ENCODE assay signal across 8 cellular contexts in genomic region chr1:28553229-28553930, GRCh38. TPM values are rescaled to one million over a fixed set of nuclear protein-coding genes. Genes with fewer than 3 reads are reported as not detected.
DNase-seq lines count a peak whose midpoint lies in the region; ATAC-seq, FAIRE-seq and TF ChIP-seq lines count a peak whose summit lies in the region.

No MANE protein-coding gene starts in this region.

- no peaks in the 10 kb centered on the region for H3K27me3 Mint-ChIP-seq in glutamatergic neuron (ENCODE audit: unreplicated experiment)

- peak; percentile 66 to 70 for ATAC-seq in A549
- ATAC-seq in HG02642 (IDR thresholded peaks at IDR 0.05; ENCODE audit: poor library complexity, unreplicated experiment) = peak; percentile 24
- ATAC-seq in GM19463 (IDR thresholded peaks at IDR 0.05; ENCODE audit: unreplicated experiment) = no peak

- H3K36me3 ChIP-seq in neuronal stem cell (replicated peaks in 1 of 2; ENCODE audit: control insufficient read depth in 2 of 2, insufficient read depth in 2 of 2, low read length in 2 of 2) = peaks cover 0 to 36% of the 10 kb centered on the region in 2 donors

- no peak overlapping the region for H3K4ac ChIP-seq in neuronal stem cell (ENCODE audit: low read length)

- H3K4me1 ChIP-seq in A549 = 0 out of 3 replicates have a peak, but pooled peaks cover 6% of the 10 kb centered on the region
- H3K4me1 ChIP-seq in neuronal stem cell (ENCODE audit: control insufficient read depth in 2 of 2, insufficient read depth in 1 of 2, low read depth in 1 of 2, low read length in 2 of 2) = peaks cover 0 to 3% of the 10 kb centered on the region in 2 donors

- H4K91ac ChIP-seq in neuronal stem cell (ENCODE audit: low read depth, low read length, poor library complexity) = no peak overlapping the region

- H3K9ac ChIP-seq in neuronal stem cell (ENCODE audit: low read depth, low read length, poor library complexity) = peak overlapping the region; percentile 71

- peak overlapping the region; percentile 76 for H2AK5ac ChIP-seq in neuronal stem cell (ENCODE audit: low read depth, low read length)

- peak in 1 of 2 experiments; percentile 38 for DNase-seq in A549 (ENCODE audit: low read depth in 1 of 2, low spot score in 1 of 2)
- DNase-seq in NCI-H2171 (lab: John Stamatoyannopoulos, UW) = peak; percentile 22
- DNase-seq in activated naive CD8-positive, alpha-beta T cell treated with anti-CD3 and anti-CD28 coated beads, Interleukin-2, amount 50 U/mL, for 16 hours (ENCODE audit: low read depth, low spot score) = peak; percentile 3
- DNase-seq in glutamatergic neuron = peak; percentile 62
- no peak for DNase-seq in neuronal stem cell (ENCODE audit: low spot score)

- TF ChIP-seq CTCF in A549 (IDR thresholded peaks at IDR 0.05) (no peak), glutamatergic neuron (IDR thresholded peaks at IDR 0.05; ENCODE audit: partially characterized antibody, unreplicated experiment) (no peak)

- H3K27ac ChIP-seq in A549 (peak overlapping the region; percentile 90 to 91), neuronal stem cell (replicated peaks; ENCODE audit: low read length) (no peak overlapping the region)

- H2BK120ac ChIP-seq in neuronal stem cell (ENCODE audit: low read depth, low read length) = no peak overlapping the region

- H3K9me3 Mint-ChIP-seq in glutamatergic neuron (ENCODE audit: unreplicated experiment) = no peaks in the 10 kb centered on the region

- no peak for FAIRE-seq in A549 (lab: Jason Lieb, UNC)

- no peak overlapping the region for H4K8ac ChIP-seq in neuronal stem cell (ENCODE audit: low read depth, low read length)

- TF ChIP-seq POLR2A in A549 (IDR thresholded peaks at IDR 0.05; ENCODE audit: low read length) = no peak

- CTCF ChIA-PET in A549 (lab: Yijun Ruan, JAX) = interaction anchor here (0.5 to 2.0 kb wide), 5 partner anchors 25 to 159 kb away, joined by 3 to 8 read pairs (median 3); no protein-coding TSS in a partner anchor

- peak overlapping the region; percentile 82 for H3K4me3 ChIP-seq in A549
- peak overlapping the region; percentile 85 for H3K4me3 ChIP-seq in GM08714 (ENCODE audit: low read length)
- H3K4me3 ChIP-seq in neuronal stem cell (ENCODE audit: low read length in 2 of 2) = peak overlapping the region; percentile 87 to 94

- H3K14ac ChIP-seq in neuronal stem cell (ENCODE audit: low read length) = no peak overlapping the region

- no peaks in the 10 kb centered on the region for H3K9me3 ChIP-seq in A549
- H3K9me3 ChIP-seq in neuronal stem cell (replicated peaks in 1 of 2; ENCODE audit: control insufficient read depth in 2 of 2, insufficient read depth in 1 of 2, low read depth in 1 of 2, low read length in 2 of 2) = no peaks in the 10 kb centered on the region

- 1% methylated on average over 27 of the region's 31 CpGs for WGBS in A549 (ENCODE audit: missing lambda C conversion rate)
- WGBS in neuronal stem cell (ENCODE audit: extremely low coverage in 2 of 2, insufficient read length in 2 of 2, insufficient replicate concordance in 1 of 2), 2 donors = no CpG with 5 or more reads among the region's 31 CpGs

- H3K4me3 Mint-ChIP-seq in glutamatergic neuron (ENCODE audit: unreplicated experiment) = peak overlapping the region; percentile 98

- H2BK5ac ChIP-seq in neuronal stem cell (ENCODE audit: low read length) = peak overlapping the region; percentile 70

- H2BK15ac ChIP-seq in neuronal stem cell (ENCODE audit: low read length) = no peak overlapping the region

- peaks cover 4% of the 10 kb centered on the region for H3K79me1 ChIP-seq in neuronal stem cell (ENCODE audit: low read depth, low read length)

- peak overlapping the region; percentile 95 for H3K27ac Mint-ChIP-seq in glutamatergic neuron (ENCODE audit: unreplicated experiment)

- H3K18ac ChIP-seq in neuronal stem cell (ENCODE audit: low read length) = peak overlapping the region; percentile 61

- H3K4me2 ChIP-seq in A549 = peak overlapping the region; percentile 77
- H3K4me2 ChIP-seq in neuronal stem cell (ENCODE audit: insufficient read depth, low read length, poor library complexity, severe bottlenecking) = peak overlapping the region; percentile 63

- no peak for TF ChIP-seq EP300 in A549 (IDR thresholded peaks at IDR 0.05)

- no peak overlapping the region for H2BK12ac ChIP-seq in neuronal stem cell (ENCODE audit: low read length)

- no peaks in the 10 kb centered on the region for H3K36me3 Mint-ChIP-seq in glutamatergic neuron (ENCODE audit: unreplicated experiment)

- POLR2A ChIA-PET in A549 (lab: Yijun Ruan, JAX) = interaction anchor here (1.0 to 2.5 kb wide), 5 partner anchors 11 to 95 kb away, joined by 3 to 34 read pairs (median 4); partner anchors contain the start of gene RNU11

- no peaks in the 10 kb centered on the region for H3K4me1 Mint-ChIP-seq in glutamatergic neuron (ENCODE audit: low read depth, unreplicated experiment)

- peak overlapping the region; percentile 93 for H2AFZ ChIP-seq in neuronal stem cell (ENCODE audit: low read length)

- H3K27me3 ChIP-seq in neuronal stem cell (ENCODE audit: control insufficient read depth in 3 of 3, insufficient read depth in 3 of 3, low read depth in 1 of 3, low read length in 3 of 3) = no peaks in the 10 kb centered on the region

- no peak for TF ChIP-seq RAD21 in A549 (conservative IDR thresholded peaks at IDR 0.05 in 1 of 2, IDR thresholded peaks at IDR 0.05 in 1 of 2)

- H3K23ac ChIP-seq in neuronal stem cell (ENCODE audit: low read depth, low read length, poor library complexity) = peak overlapping the region; percentile 94

TF ChIP-seq in A549, 52 proteins besides CTCF, POLR2A, EP300 and RAD21:
- peak; percentile 14; the same call in 1 of the 2 replicates for TF ChIP-seq PHF8 (IDR thresholded peaks at IDR 0.05; ENCODE audit: borderline replicate concordance, low read depth)
- TF ChIP-seq TP53 (CRISPR knock-in tag; IDR thresholded peaks at IDR 0.05) = no peak

RNA-seq across cellular contexts. Expression of gene TRNAU1AP, which starts 0.5 kb away (rescaled TPM):
- polyA plus RNA-seq in A549 (2011; rRNA removed) (23.8 and 25.5 TPM in 2 replicates), A549 (2017; fragmentation: RNase III; extraction: RNeasy Plus Mini Kit Qiagen cat#74134 plus additional on column Dnase treatment) (14.5 to 14.9 TPM (median 14.5 TPM) in 3 replicates)
- 15.7 and 17.0 TPM in 2 replicates for polyA plus RNA-seq in A549 (2012; cell fraction: cytosol; rRNA removed)
- polyA plus RNA-seq in A549 (2012; cell fraction: nucleus; rRNA removed) = 13.5 and 19.2 TPM in 2 replicates
- 7.1 and 10.8 TPM in 2 replicates for polyA minus RNA-seq in A549 (2011; rRNA and poly(A)+ RNA removed)
- total RNA-seq in glutamatergic neuron (ENCODE audit: unreplicated experiment) = 39.8 TPM
- 27.6 TPM for polyA plus RNA-seq in neuronal stem cell (2013, experiment 1 of 2)
- 26.0 TPM for polyA plus RNA-seq in neuronal stem cell (2013, experiment 2 of 2)

RNA-seq across cellular contexts. Expression of gene RAB42, which starts 38.7 kb away (rescaled TPM):
- polyA plus RNA-seq in A549 (2011; rRNA removed) (0.81 and 0.85 TPM in 2 replicates), A549 (2017; fragmentation: RNase III; extraction: RNeasy Plus Mini Kit Qiagen cat#74134 plus additional on column Dnase treatment) (1.8 to 2.3 TPM (median 2.0 TPM) in 3 replicates)
- 0.99 and 2.0 TPM in 2 replicates for polyA plus RNA-seq in A549 (2012; cell fraction: cytosol; rRNA removed)
- polyA plus RNA-seq in A549 (2012; cell fraction: nucleus; rRNA removed) = 0.61 and 0.98 TPM in 2 replicates
- polyA minus RNA-seq in A549 (2011; rRNA and poly(A)+ RNA removed) = 1.0 and 1.5 TPM in 2 replicates
- 0.69 TPM for total RNA-seq in glutamatergic neuron (ENCODE audit: unreplicated experiment)
- 5.1 TPM for polyA plus RNA-seq in neuronal stem cell (2013, experiment 1 of 2)
- polyA plus RNA-seq in neuronal stem cell (2013, experiment 2 of 2) = 5.1 TPM

RNA-seq across cellular contexts. Expression of gene RCC1, which starts 47.5 kb away (rescaled TPM):
- 42.1 and 52.1 TPM in 2 replicates for polyA plus RNA-seq in A549 (2011; rRNA removed)
- 81.3 and 85.4 TPM in 2 replicates for polyA plus RNA-seq in A549 (2012; cell fraction: cytosol; rRNA removed)
- polyA plus RNA-seq in A549 (2012; cell fraction: nucleus; rRNA removed) = 94.2 and 97.0 TPM in 2 replicates
- polyA plus RNA-seq in A549 (2017; fragmentation: RNase III; extraction: RNeasy Plus Mini Kit Qiagen cat#74134 plus additional on column Dnase treatment) = 69.6 to 75.5 TPM (median 70.3 TPM) in 3 replicates
- 48.4 and 61.0 TPM in 2 replicates for polyA minus RNA-seq in A549 (2011; rRNA and poly(A)+ RNA removed)
- total RNA-seq in glutamatergic neuron (ENCODE audit: unreplicated experiment) = 12.3 TPM
- polyA plus RNA-seq in neuronal stem cell (2013, experiment 1 of 2) = 43.1 TPM
- polyA plus RNA-seq in neuronal stem cell (2013, experiment 2 of 2) = 42.3 TPM
